25 cellular contexts compared by ENCODE assay signal in the genomic region with DNA sequence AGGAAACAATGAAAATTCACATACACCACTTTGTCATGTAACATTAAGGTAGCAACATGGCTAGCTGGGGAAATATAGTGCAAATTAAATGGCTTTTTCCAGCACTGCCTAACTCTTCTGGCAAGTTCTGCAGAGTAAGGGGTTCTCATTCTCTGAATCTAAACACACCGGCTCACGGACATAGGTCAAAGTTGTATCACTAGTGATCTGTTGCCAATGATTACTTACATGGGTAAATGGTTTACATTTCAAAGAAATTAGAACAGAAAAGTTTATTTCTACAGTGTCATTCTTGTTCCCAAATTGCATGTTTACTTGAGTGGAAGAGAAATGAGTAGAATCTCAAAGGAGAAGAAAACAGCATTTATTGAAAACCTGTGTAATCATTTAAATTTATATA.
A peak's percentile ranks its signal among the peaks of the same experiment; 100 is the strongest.
DNase-seq lines count a peak whose midpoint lies in the region; ATAC-seq, FAIRE-seq and TF ChIP-seq lines count a peak whose summit lies in the region.
"Had no signal": no experiment of that assay in that cellular context is flagged by ENCODE, and none has a peak within 500 bp of the region (broad histone marks: within the 10 kb centered on the region; RNA-seq: fewer than 3 reads in every experiment).

No MANE protein-coding gene starts in this region.

- no peak for TF ChIP-seq RAD21 in liver (IDR thresholded peaks at IDR 0.05)
- TF ChIP-seq RAD21 in HepG2 (CRISPR knock-in tag; IDR thresholded peaks at IDR 0.05) = no peak

- in situ Hi-C loops in HepG2 (cut with HindIII; ENCODE audit: extremely low pct_ligation_motif_present, low pct_unique_long_range_greater_than_20kb) = no loop called here

- H3K4me3 Mint-ChIP-seq in nephron (no peak overlapping the region), immature natural killer cell (no peak overlapping the region)
- H3K4me3 Mint-ChIP-seq in activated CD8-positive, alpha-beta T cell treated with anti-CD3 and anti-CD28 coated beads for 36 hours = no peak overlapping the region
- H3K4me3 Mint-ChIP-seq: B cell; CD4-positive, alpha-beta T cell; CD8-positive, alpha-beta T cell had no signal

- TF ChIP-seq EP300 in HepG2 (IDR thresholded peaks at IDR 0.05; ENCODE audit: low read depth in 2 of 2, low read length in 2 of 2) = no peak
- TF ChIP-seq EP300 in HepG2 (CRISPR knock-in tag; IDR thresholded peaks at IDR 0.05; ENCODE audit: borderline replicate concordance) = no peak

- CTCF ChIA-PET in HepG2 (lab: Yijun Ruan, JAX; ENCODE audit: low intra/inter-chr PET ratio, low total read pairs) = no interaction called here
- CTCF ChIA-PET in activated CD8-positive, alpha-beta T cell treated with anti-CD3 and anti-CD28 coated beads for 36 hours (lab: Charles Lee) = no interaction called here

- no peak overlapping the region for H2AFZ ChIP-seq in HepG2 (ENCODE audit: low read length)

- peaks cover 4% of the 10 kb centered on the region for H3K27me3 Mint-ChIP-seq in nephron (ENCODE audit: low read depth)
- H3K27me3 Mint-ChIP-seq in activated CD8-positive, alpha-beta T cell treated with anti-CD3 and anti-CD28 coated beads for 36 hours = no peaks in the 10 kb centered on the region
- peaks cover 0 to 3% (median 0%) of the 10 kb centered on the region in 3 donors for H3K27me3 Mint-ChIP-seq in immature natural killer cell (ENCODE audit: low read depth in 3 of 3)
- H3K27me3 Mint-ChIP-seq: CD4-positive, alpha-beta T cell had no signal

- no peak for TF ChIP-seq POLR2A in HepG2 (IDR thresholded peaks at IDR 0.05; ENCODE audit: insufficient read depth in 1 of 2, low read depth in 2 of 2, low read length in 2 of 2)
- TF ChIP-seq POLR2A in GM18505 (IDR thresholded peaks at IDR 0.05; ENCODE audit: borderline replicate concordance, extremely low read depth, insufficient read depth, insufficient read length) = no peak

- POLR2A ChIA-PET in HepG2 (lab: Yijun Ruan, JAX) = no interaction called here
- POLR2A ChIA-PET in activated CD8-positive, alpha-beta T cell treated with anti-CD3 and anti-CD28 coated beads for 36 hours (lab: Charles Lee) = no interaction called here

- no peaks in the 10 kb centered on the region for H3K79me2 ChIP-seq in HepG2 (ENCODE audit: insufficient read depth, low read length)

- H3K9ac ChIP-seq in liver (ENCODE audit: low read depth in 1 of 2, low read length in 2 of 2) (no peak overlapping the region), HepG2 (ENCODE audit: insufficient read depth, low read depth, low read length) (no peak overlapping the region)
- H3K9ac ChIP-seq: BLaER1 treated with 17β-estradiol and CSF1 and Interleukin-3, amounts not matched to agents 10 nM and 100 nM had no signal

- intact Hi-C loops in HepG2 (cut with micrococcal nuclease; ENCODE audit: unreplicated experiment) = no loop called here
- intact Hi-C loops in activated CD8-positive, alpha-beta T cell treated with anti-CD3 and anti-CD28 coated beads for 36 hours (cut with micrococcal nuclease) = no loop called here

- 22% methylated on average over 2 of the region's 2 CpGs for WGBS in liver
- 4% methylated on average over 2 of the region's 2 CpGs for WGBS in HepG2 (ENCODE audit: low lambda C conversion rate)

- BruUV-seq in HepG2 (replicated peaks; lab: Mats Ljungman, UMichigan) = no TSS peak

- H3K36me3 Mint-ChIP-seq in nephron (ENCODE audit: low read depth) = no peaks in the 10 kb centered on the region
- H3K36me3 Mint-ChIP-seq in activated CD8-positive, alpha-beta T cell treated with anti-CD3 and anti-CD28 coated beads for 36 hours (ENCODE audit: low read depth) = no peaks in the 10 kb centered on the region
- H3K36me3 Mint-ChIP-seq in immature natural killer cell = no peaks in the 10 kb centered on the region
- H3K36me3 Mint-ChIP-seq: CD8-positive, alpha-beta T cell had no signal

- no peak overlapping the region for H3K4me2 ChIP-seq in HepG2 (ENCODE audit: low read depth, low read length)
- H3K4me2 ChIP-seq: A549; BLaER1 treated with 17β-estradiol and CSF1 and Interleukin-3, amounts not matched to agents 10 nM and 100 nM had no signal

- peaks cover 0 to 7% (median 2%) of the 10 kb centered on the region in 4 donors for H3K4me1 ChIP-seq in liver (ENCODE audit: control insufficient read depth in 4 of 4, insufficient read depth in 4 of 4, low read length in 3 of 4)
- no peaks in the 10 kb centered on the region for H3K4me1 ChIP-seq in HepG2 (ENCODE audit: insufficient read depth, low read length)
- H3K4me1 ChIP-seq: A549; BLaER1 treated with 17β-estradiol and CSF1 and Interleukin-3, amounts not matched to agents 10 nM and 100 nM; Caco-2 had no signal

- H3K9me3 Mint-ChIP-seq in nephron = no peaks in the 10 kb centered on the region
- H3K9me3 Mint-ChIP-seq in activated CD8-positive, alpha-beta T cell treated with anti-CD3 and anti-CD28 coated beads for 36 hours = no peaks in the 10 kb centered on the region
- H3K9me3 Mint-ChIP-seq in immature natural killer cell = peaks cover 3 to 30% (median 5%) of the 10 kb centered on the region in 6 donors
- H3K9me3 Mint-ChIP-seq: CD4-positive, alpha-beta T cell had no signal

- no peak for DNase-seq in HepG2 (ENCODE audit: low spot score)
- DNase-seq in fibroblast of peridontal ligament (ENCODE audit: extremely low read depth) = peak; percentile 44
- DNase-seq in left lobe of liver (ENCODE audit: low spot score) = no peak
- DNase-seq in activated CD8-positive, alpha-beta T cell treated with anti-CD3 and anti-CD28 coated beads for 36 hours = no peak
- no peak for DNase-seq in immature natural killer cell
- DNase-seq: AML-193; Caco-2; Calu3; CD4-positive, alpha-beta T cell; CD8-positive, alpha-beta T cell; DMS79 treated with DMSO at 0.1 percent for 48 hours; GF-D8 had no signal

- no peak overlapping the region for H3K27ac ChIP-seq in liver (ENCODE audit: low read depth in 1 of 2, low read length in 2 of 2)
- H3K27ac ChIP-seq in HepG2 (ENCODE audit: extremely low read length, insufficient read depth, low read length) = no peak overlapping the region
- H3K27ac ChIP-seq: 22Rv1; A549; BLaER1 treated with 17β-estradiol and CSF1 and Interleukin-3, amounts not matched to agents 10 nM and 100 nM; C4-2B had no signal

- no peak for FAIRE-seq in HepG2 (lab: Jason Lieb, UNC)
- FAIRE-seq: A549, D721Med, G401.6, GM12891, GM18507, GM19239 had no signal

- H3K27ac Mint-ChIP-seq in nephron = peak overlapping the region in 2 of 3 experiments; percentile 19 to 61
- no peak overlapping the region for H3K27ac Mint-ChIP-seq in activated CD8-positive, alpha-beta T cell treated with anti-CD3 and anti-CD28 coated beads for 36 hours
- no peak overlapping the region for H3K27ac Mint-ChIP-seq in immature natural killer cell
- H3K27ac Mint-ChIP-seq: B cell; CD4-positive, alpha-beta T cell; CD8-positive, alpha-beta T cell had no signal

- H3K4me1 Mint-ChIP-seq in nephron = no peaks in the 10 kb centered on the region
- H3K4me1 Mint-ChIP-seq in activated CD8-positive, alpha-beta T cell treated with anti-CD3 and anti-CD28 coated beads for 36 hours (ENCODE audit: low read depth) = no peaks in the 10 kb centered on the region
- no peaks in the 10 kb centered on the region for H3K4me1 Mint-ChIP-seq in immature natural killer cell
- H3K4me1 Mint-ChIP-seq: B cell had no signal

- no peaks in the 10 kb centered on the region for H4K20me1 ChIP-seq in HepG2 (ENCODE audit: insufficient read depth, low read length)
- H4K20me1 ChIP-seq: BLaER1 treated with 17β-estradiol and CSF1 and Interleukin-3, amounts not matched to agents 10 nM and 100 nM had no signal

- no peaks in the 10 kb centered on the region for H3K36me3 ChIP-seq in liver (ENCODE audit: control insufficient read depth in 4 of 4, insufficient read depth in 3 of 4, low read depth in 1 of 4, low read length in 3 of 4)
- no peaks in the 10 kb centered on the region for H3K36me3 ChIP-seq in HepG2 (replicated peaks in 1 of 2; ENCODE audit: control insufficient read depth in 1 of 2, insufficient read depth in 2 of 2, low read length in 2 of 2)
- H3K36me3 ChIP-seq: BLaER1 treated with 17β-estradiol and CSF1 and Interleukin-3, amounts not matched to agents 10 nM and 100 nM had no signal

- no peak for TF ChIP-seq CTCF in liver (IDR thresholded peaks at IDR 0.05; ENCODE audit: low read depth, low read length, missing input control)
- TF ChIP-seq CTCF in HepG2 (CRISPR knock-in tag; IDR thresholded peaks at IDR 0.05) = no peak
- no peak for TF ChIP-seq CTCF in nephron (IDR thresholded peaks at IDR 0.05; ENCODE audit: unreplicated experiment in 3 of 3)
- no peak for TF ChIP-seq CTCF in activated CD8-positive, alpha-beta T cell treated with anti-CD3 and anti-CD28 coated beads for 36 hours (IDR thresholded peaks at IDR 0.05)

- H3K27me3 ChIP-seq in liver (ENCODE audit: control insufficient read depth in 4 of 4, insufficient read depth in 4 of 4, low read length in 3 of 4) (no peaks in the 10 kb centered on the region), HepG2 (ENCODE audit: control insufficient read depth in 1 of 2, insufficient read depth in 2 of 2, low read length in 2 of 2) (no peaks in the 10 kb centered on the region)
- H3K27me3 ChIP-seq: BLaER1 treated with 17β-estradiol and CSF1 and Interleukin-3, amounts not matched to agents 10 nM and 100 nM had no signal

- ATAC-seq in HepG2 (no peak), left lobe of liver (peak; percentile 59), GM18505 (IDR thresholded peaks at IDR 0.05; ENCODE audit: unreplicated experiment) (no peak)
- ATAC-seq in activated CD8-positive, alpha-beta T cell treated with anti-CD3 and anti-CD28 coated beads for 36 hours = no peak
- ATAC-seq: A549; CD8-positive, alpha-beta T cell had no signal

- no peaks in the 10 kb centered on the region for H3K9me3 ChIP-seq in liver (ENCODE audit: control insufficient read depth in 4 of 4, low read length in 3 of 4)
- no peaks in the 10 kb centered on the region for H3K9me3 ChIP-seq in HepG2 (ENCODE audit: low read length)
- H3K9me3 ChIP-seq: A549; BLaER1 treated with 17β-estradiol and CSF1 and Interleukin-3, amounts not matched to agents 10 nM and 100 nM; Caco-2 had no signal

- H3K4me3 ChIP-seq in liver (ENCODE audit: low read depth in 1 of 3, low read length in 3 of 3) (no peak overlapping the region), HepG2 (replicated peaks in 1 of 3; ENCODE audit: insufficient read depth in 1 of 3, low read depth in 2 of 3, low read length in 3 of 3) (no peak overlapping the region)
- H3K4me3 ChIP-seq: A549; BLaER1 treated with 17β-estradiol and CSF1 and Interleukin-3, amounts not matched to agents 10 nM and 100 nM had no signal

TF ChIP-seq in HepG2, 621 proteins besides CTCF, POLR2A, EP300 and RAD21:
- TF ChIP-seq MAFK (conservative IDR thresholded peaks at IDR 0.05 in 1 of 2, IDR thresholded peaks at IDR 0.05 in 1 of 2; ENCODE audit: low read length in 2 of 2) (peak in 1 of 2 experiments; percentile 24; a peak in 1 of 4 replicates), ATAD3A (CRISPR knock-in tag; IDR thresholded peaks at IDR 0.05) (no peak), PHF21A (CRISPR knock-in tag; IDR thresholded peaks at IDR 0.05) (no peak)
TF ChIP-seq in HepG2: peak in this region for 1.

Comparison
In these comparisons a context has a peak if more than half of its experiments do, and no peak if none do; other contexts are left out.
1. H3K27ac Mint-ChIP-seq: peak in nephron (2 of 3); none in activated CD8-positive, alpha-beta T cell treated with anti-CD3 and anti-CD28 coated beads for 36 hours (single experiment) and immature natural killer cell (0 of 6).